8 cellular contexts compared by ENCODE assay signal in genomic region chr2:205297846-205298245, GRCh38.
"Had no signal": no experiment of that assay in that cellular context is flagged by ENCODE, and none has a peak within 500 bp of the region (broad histone marks: within the 10 kb centered on the region; RNA-seq: fewer than 3 reads in every experiment).

No MANE protein-coding gene starts in this region.

- H2AFZ ChIP-seq: GM23248 had no signal

- H3K9me3 ChIP-seq: HAP-1 had no signal

- H3K27ac ChIP-seq: GM23248, HL-60 had no signal

- H3K4me3 ChIP-seq: GM23248, HAP-1, K562 had no signal

- DNase-seq: GM23248, HFFc6, KG1 had no signal

- ATAC-seq: HCT116, HepG2, K562 had no signal

- H3K9ac ChIP-seq: GM23248 had no signal

- H3K9me3 Mint-ChIP-seq: HFFc6 had no signal

- H3K4me3 Mint-ChIP-seq: HFFc6 had no signal

- H3K4me1 ChIP-seq: HAP-1 had no signal

- H3K27ac Mint-ChIP-seq: HFFc6 had no signal

- H3K36me3 ChIP-seq: HAP-1 had no signal
